In genomic region chr2:65186093-65186868, GRCh38 we compare ENCODE assay signal across 14 cellular contexts.
"Had no signal": no experiment of that assay in that cellular context is flagged by ENCODE, and none has a peak within 500 bp of the region (broad histone marks: within the 10 kb centered on the region; RNA-seq: fewer than 3 reads in every experiment).

No MANE protein-coding gene starts in this region.

- H3K27ac ChIP-seq: brain microvascular endothelial cell, esophagus squamous epithelium, left lung, pancreas, tibial artery, VCaP had no signal

- H3K9me3 ChIP-seq: esophagus squamous epithelium, left lung, pancreas, tibial artery had no signal

- FAIRE-seq: endometrium, pancreas had no signal

- H3K27ac Mint-ChIP-seq: activated CD4-positive, alpha-beta T cell treated with anti-CD3 and anti-CD28 coated beads, Interleukin-2, amount 10 ng/mL, durations not matched to agents 7 days and 5 days; activated naive CD4-positive, alpha-beta T cell treated with anti-CD3 and anti-CD28 coated beads, Interleukin-2, amount 50 U/mL, for 72 hours; activated T-cell treated with anti-CD3 and anti-CD28 coated beads, Interleukin-2, amount 50 U/mL, for 24 hours; memory B cell; T-cell had no signal

- H3K36me3 Mint-ChIP-seq: activated naive CD4-positive, alpha-beta T cell treated with anti-CD3 and anti-CD28 coated beads, Interleukin-2, amount 50 U/mL, for 72 hours; memory B cell; T-cell had no signal

- DNase-seq: activated CD4-positive, alpha-beta T cell treated with anti-CD3 and anti-CD28 coated beads, Interleukin-2, amount 10 ng/mL, durations not matched to agents 7 days and 5 days; esophagus squamous epithelium had no signal

- H3K36me3 ChIP-seq: brain microvascular endothelial cell, esophagus squamous epithelium, left lung, pancreas, tibial artery had no signal

- H3K4me3 Mint-ChIP-seq: activated CD4-positive, alpha-beta T cell treated with anti-CD3 and anti-CD28 coated beads, Interleukin-2, amount 10 ng/mL, durations not matched to agents 7 days and 5 days; activated T-cell treated with anti-CD3 and anti-CD28 coated beads, Interleukin-2, amount 50 U/mL, for 24 hours; memory B cell; T-cell had no signal

- H3K4me3 ChIP-seq: esophagus squamous epithelium, left lung, pancreas, smooth muscle cell, tibial artery had no signal

- H3K9me3 Mint-ChIP-seq: activated CD4-positive, alpha-beta T cell treated with anti-CD3 and anti-CD28 coated beads, Interleukin-2, amount 10 ng/mL, durations not matched to agents 7 days and 5 days; activated naive CD4-positive, alpha-beta T cell treated with anti-CD3 and anti-CD28 coated beads, Interleukin-2, amount 50 U/mL, for 72 hours; activated T-cell treated with anti-CD3 and anti-CD28 coated beads, Interleukin-2, amount 50 U/mL, for 24 hours; memory B cell; T-cell had no signal

- H3K27me3 ChIP-seq: brain microvascular endothelial cell, dorsolateral prefrontal cortex, esophagus squamous epithelium, left lung, pancreas, tibial artery had no signal
